20 cellular contexts compared by ENCODE assay signal in the genomic region with DNA sequence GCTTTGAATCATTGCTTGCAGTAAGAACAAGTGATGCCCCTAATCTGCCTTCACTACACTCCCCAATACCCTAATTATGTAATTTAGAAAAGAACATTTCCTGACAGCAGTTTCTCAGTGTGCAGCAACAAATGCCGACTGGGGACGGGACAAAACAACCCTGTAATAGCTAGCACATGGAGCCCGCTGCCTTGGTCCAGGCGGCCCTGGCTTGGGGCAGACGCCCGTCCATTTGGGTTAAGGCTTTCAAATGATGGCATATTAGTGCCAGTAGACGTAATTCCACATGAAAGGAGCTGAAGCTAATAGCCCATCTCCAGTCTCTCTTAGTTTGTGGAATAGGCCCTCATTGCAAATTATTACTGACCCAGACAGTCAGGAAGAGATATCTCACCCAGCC.
"Had no signal": no experiment of that assay in that cellular context is flagged by ENCODE, and none has a peak within 500 bp of the region (broad histone marks: within the 10 kb centered on the region; RNA-seq: fewer than 3 reads in every experiment).

No MANE protein-coding gene starts in this region.

- H3K9me3 Mint-ChIP-seq: natural killer cell treated with Interleukin-12 subunit alpha and Interleukin-12 subunit beta and Interleukin-15 and Interleukin-18, amount 100 ng/mL, for 72 hours had no signal

- H3K36me3 ChIP-seq: pancreas, prostate gland, sigmoid colon, suprapubic skin, thyroid gland, upper lobe of left lung, uterus had no signal

- H3K9me3 ChIP-seq: pancreas, prostate gland, sigmoid colon, suprapubic skin, thyroid gland, upper lobe of left lung, uterus had no signal

- ATAC-seq: foreskin keratinocyte; left colon; left ventricle myocardium superior; natural killer cell treated with Interleukin-12 subunit alpha and Interleukin-12 subunit beta and Interleukin-15 and Interleukin-18, amount 100 ng/mL, for 72 hours; pancreas had no signal

- DNase-seq: effector memory CD4-positive, alpha-beta T cell; foreskin keratinocyte; kidney; left colon; left ventricle myocardium superior; mesenchymal stem cell; midbrain; occipital lobe; pancreas; sigmoid colon; stimulated activated naive CD4-positive, alpha-beta T cell treated with Interleukin-2 at 50 U/mL for 16 hours; thyroid gland; uterus had no signal

- H2AFZ ChIP-seq: hepatocyte had no signal

- H3K4me3 ChIP-seq: hepatocyte, lung, pancreas, prostate gland, sigmoid colon, skin epidermis, suprapubic skin, thyroid gland, upper lobe of left lung, uterus had no signal

- H3K36me3 Mint-ChIP-seq: natural killer cell treated with Interleukin-12 subunit alpha and Interleukin-12 subunit beta and Interleukin-15 and Interleukin-18, amount 100 ng/mL, for 72 hours had no signal

- H3K4me3 Mint-ChIP-seq: natural killer cell treated with Interleukin-12 subunit alpha and Interleukin-12 subunit beta and Interleukin-15 and Interleukin-18, amount 100 ng/mL, for 72 hours had no signal

- H3K27ac ChIP-seq: foreskin keratinocyte, hepatocyte, pancreas, prostate gland, sigmoid colon, skin epidermis, suprapubic skin, thyroid gland, upper lobe of left lung, uterus had no signal

- H3K4me1 ChIP-seq: foreskin keratinocyte, pancreas, prostate gland, sigmoid colon, suprapubic skin, upper lobe of left lung, uterus had no signal

- H3K4me2 ChIP-seq: hepatocyte had no signal

- H3K27ac Mint-ChIP-seq: natural killer cell treated with Interleukin-12 subunit alpha and Interleukin-12 subunit beta and Interleukin-15 and Interleukin-18, amount 100 ng/mL, for 72 hours had no signal

- H3K27me3 ChIP-seq: hepatocyte, sigmoid colon, thyroid gland, upper lobe of left lung, uterus had no signal
